Comparison of ENCODE assay signal across 9 cellular contexts in genomic region chr2:222912117-222912516, GRCh38. TPM values are rescaled to one million over a fixed set of nuclear protein-coding genes. Genes with fewer than 3 reads are reported as not detected.
A peak's percentile ranks its signal among the peaks of the same experiment; 100 is the strongest.
DNase-seq lines count a peak whose midpoint lies in the region; ATAC-seq and TF ChIP-seq lines count a peak whose summit lies in the region.
"Had no signal": no experiment of that assay in that cellular context is flagged by ENCODE, and none has a peak within 500 bp of the region (broad histone marks: within the 10 kb centered on the region; RNA-seq: fewer than 3 reads in every experiment).

No MANE protein-coding gene starts in this region.

- peak overlapping the region; percentile 57 for H3K27ac Mint-ChIP-seq in WTC11
- H3K27ac Mint-ChIP-seq in activated CD4-positive, alpha-beta memory T cell treated with anti-CD3 and anti-CD28 coated beads, Interleukin-2, amount 10 ng/mL, durations not matched to agents 7 days and 5 days, result no peak overlapping the region

- H3K4me3 ChIP-seq in neutrophil (ENCODE audit: low read depth in 1 of 2, low read length in 1 of 2) (peak overlapping the region; percentile 15 to 26), BE2C (ENCODE audit: low read depth, low read length) (no peak overlapping the region)
- H3K4me3 ChIP-seq: adrenal gland had no signal

- H3K36me3 Mint-ChIP-seq in WTC11, result peaks cover 3% of the 10 kb centered on the region
- peaks cover 16% of the 10 kb centered on the region for H3K36me3 Mint-ChIP-seq in activated CD4-positive, alpha-beta memory T cell treated with anti-CD3 and anti-CD28 coated beads, Interleukin-2, amount 10 ng/mL, durations not matched to agents 7 days and 5 days (ENCODE audit: low read depth)

- ATAC-seq in GM19452 (IDR thresholded peaks at IDR 0.05; ENCODE audit: unreplicated experiment) (peak; percentile 96), HG03432 (IDR thresholded peaks at IDR 0.05; ENCODE audit: unreplicated experiment) (peak; percentile 97), WTC11 (peak; percentile 20; the same call in 1 of the 2 replicates)

- H3K9me3 ChIP-seq in neutrophil (no peaks in the 10 kb centered on the region), BE2C (no peaks in the 10 kb centered on the region)
- H3K9me3 ChIP-seq: adrenal gland had no signal

- H3K27me3 ChIP-seq in neutrophil (no peaks in the 10 kb centered on the region), BE2C (no peaks in the 10 kb centered on the region)
- H3K27me3 ChIP-seq: adrenal gland had no signal

- DNase-seq in CD1c-positive myeloid dendritic cell (ENCODE audit: extremely low spot score) (peak; percentile 76), WTC11 (ENCODE audit: low spot score) (no peak), NCI-H2029 treated with DMSO at 0.1 percent for 48 hours (lab: John Stamatoyannopoulos, UW) (no peak), BE2C (no peak)
- no peak for DNase-seq in activated CD4-positive, alpha-beta memory T cell treated with anti-CD3 and anti-CD28 coated beads, Interleukin-2, amount 10 ng/mL, durations not matched to agents 7 days and 5 days

- no peaks in the 10 kb centered on the region for H3K9me3 Mint-ChIP-seq in WTC11
- no peaks in the 10 kb centered on the region for H3K9me3 Mint-ChIP-seq in activated CD4-positive, alpha-beta memory T cell treated with anti-CD3 and anti-CD28 coated beads, Interleukin-2, amount 10 ng/mL, durations not matched to agents 7 days and 5 days

- H3K4me1 Mint-ChIP-seq in WTC11, result peaks cover 83% of the 10 kb centered on the region
- peaks cover 6% of the 10 kb centered on the region for H3K4me1 Mint-ChIP-seq in activated CD4-positive, alpha-beta memory T cell treated with anti-CD3 and anti-CD28 coated beads, Interleukin-2, amount 10 ng/mL, durations not matched to agents 7 days and 5 days

- POLR2A ChIA-PET in WTC11 (lab: Charles Lee), result no interaction called here
- POLR2A ChIA-PET in activated CD4-positive, alpha-beta memory T cell treated with anti-CD3 and anti-CD28 coated beads, Interleukin-2, amount 10 ng/mL, durations not matched to agents 7 days and 5 days (lab: Charles Lee), result no interaction called here

- TF ChIP-seq CTCF in WTC11 (IDR thresholded peaks at IDR 0.05) (no peak), neutrophil (IDR thresholded peaks at IDR 0.05) (no peak), BE2C (IDR thresholded peaks at IDR 0.05; ENCODE audit: low read depth, low read length) (no peak)

- H3K4me3 Mint-ChIP-seq in WTC11, result no peak overlapping the region
- H3K4me3 Mint-ChIP-seq in activated CD4-positive, alpha-beta memory T cell treated with anti-CD3 and anti-CD28 coated beads, Interleukin-2, amount 10 ng/mL, durations not matched to agents 7 days and 5 days, result no peak overlapping the region

- peaks cover 37 to 40% of the 10 kb centered on the region in 2 experiments for H3K4me1 ChIP-seq in neutrophil (ENCODE audit: control insufficient read depth in 1 of 2, insufficient read depth in 1 of 2, low read depth in 1 of 2, low read length in 1 of 2)
- H3K4me1 ChIP-seq in BE2C, result peaks cover 6% of the 10 kb centered on the region; the same call in 1 of the 2 replicates
- H3K4me1 ChIP-seq: adrenal gland had no signal

- H3K27me3 Mint-ChIP-seq in WTC11 (ENCODE audit: low read depth), result no peaks in the 10 kb centered on the region
- no peaks in the 10 kb centered on the region for H3K27me3 Mint-ChIP-seq in activated CD4-positive, alpha-beta memory T cell treated with anti-CD3 and anti-CD28 coated beads, Interleukin-2, amount 10 ng/mL, durations not matched to agents 7 days and 5 days

- peaks cover 25% of the 10 kb centered on the region for H3K36me3 ChIP-seq in neutrophil
- H3K36me3 ChIP-seq in BE2C, result peaks cover 21% of the 10 kb centered on the region

- H3K27ac ChIP-seq in neutrophil, result peak overlapping the region; percentile 86
- H3K27ac ChIP-seq: adrenal gland had no signal

- CTCF ChIA-PET in WTC11 (lab: Charles Lee), result interaction anchor here (1.3 to 2.7 kb wide), 3 partner anchors 9 to 60 kb away, joined by 4 to 16 read pairs (median 8); no protein-coding TSS in a partner anchor
- CTCF ChIA-PET in activated CD4-positive, alpha-beta memory T cell treated with anti-CD3 and anti-CD28 coated beads, Interleukin-2, amount 10 ng/mL, durations not matched to agents 7 days and 5 days (lab: Charles Lee), result interaction anchor here (0.8 to 2.5 kb wide), 7 partner anchors 9 to 222 kb away, joined by 3 to 11 read pairs (median 5); no protein-coding TSS in a partner anchor

TF ChIP-seq in WTC11, 78 proteins besides CTCF, POLR2A, EP300 and RAD21:
- TF ChIP-seq, protein P1, sequence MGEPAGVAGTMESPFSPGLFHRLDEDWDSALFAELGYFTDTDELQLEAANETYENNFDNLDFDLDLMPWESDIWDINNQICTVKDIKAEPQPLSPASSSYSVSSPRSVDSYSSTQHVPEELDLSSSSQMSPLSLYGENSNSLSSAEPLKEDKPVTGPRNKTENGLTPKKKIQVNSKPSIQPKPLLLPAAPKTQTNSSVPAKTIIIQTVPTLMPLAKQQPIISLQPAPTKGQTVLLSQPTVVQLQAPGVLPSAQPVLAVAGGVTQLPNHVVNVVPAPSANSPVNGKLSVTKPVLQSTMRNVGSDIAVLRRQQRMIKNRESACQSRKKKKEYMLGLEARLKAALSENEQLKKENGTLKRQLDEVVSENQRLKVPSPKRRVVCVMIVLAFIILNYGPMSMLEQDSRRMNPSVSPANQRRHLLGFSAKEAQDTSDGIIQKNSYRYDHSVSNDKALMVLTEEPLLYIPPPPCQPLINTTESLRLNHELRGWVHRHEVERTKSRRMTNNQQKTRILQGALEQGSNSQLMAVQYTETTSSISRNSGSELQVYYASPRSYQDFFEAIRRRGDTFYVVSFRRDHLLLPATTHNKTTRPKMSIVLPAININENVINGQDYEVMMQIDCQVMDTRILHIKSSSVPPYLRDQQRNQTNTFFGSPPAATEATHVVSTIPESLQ (CRISPR knock-in tag; IDR thresholded peaks at IDR 0.05), result no peak
- TF ChIP-seq PRRX2 (CRISPR knock-in tag; IDR thresholded peaks at IDR 0.05) (no peak), CDX4 (CRISPR knock-in tag; IDR thresholded peaks at IDR 0.05; ENCODE audit: borderline replicate concordance) (no peak), E2F4 (CRISPR knock-in tag; IDR thresholded peaks at IDR 0.05; ENCODE audit: borderline replicate concordance, low read depth) (no peak), GABPB1 (CRISPR knock-in tag; IDR thresholded peaks at IDR 0.05) (0 out of 2 replicates have a peak, but pooled peaks have one; percentile 46)

RNA-seq across cellular contexts. Expression of gene ACSL3, which starts 51.3 kb away (rescaled TPM):
- total RNA-seq in WTC11 (2021), result 78.4 to 100 TPM (median 82.2 TPM) in 3 replicates
- 49.1 TPM for polyA plus RNA-seq in BE2C (2012; ENCODE audit: insufficient read depth, insufficient read length, low read depth)
- total RNA-seq in activated CD4-positive, alpha-beta memory T cell treated with anti-CD3 and anti-CD28 coated beads, Interleukin-2, amount 10 ng/mL, durations not matched to agents 7 days and 5 days, result 10 to 100 TPM; 49.5 to 57.2 TPM

Comparison
In these comparisons a context has a peak if more than half of its experiments do, and no peak if none do; other contexts are left out.
1. ATAC-seq: peak in every context shown above with its lines; median percentile 97 in HG03432; 96 in GM19452; 20 in WTC11.